In genomic region chr18:31979714-31980113, GRCh38 we compare ENCODE assay signal across 24 cellular contexts. TPM values are rescaled to one million over a fixed set of nuclear protein-coding genes. Genes with fewer than 3 reads are reported as not detected.
DNase-seq lines count a peak whose midpoint lies in the region; ATAC-seq, FAIRE-seq and TF ChIP-seq lines count a peak whose summit lies in the region.
"Had no signal": no experiment of that assay in that cellular context is flagged by ENCODE, and none has a peak within 500 bp of the region (broad histone marks: within the 10 kb centered on the region; RNA-seq: fewer than 3 reads in every experiment).

No MANE protein-coding gene starts in this region.

- H3K9me3 ChIP-seq in HepG2 (ENCODE audit: low read length): peaks cover 18% of the 10 kb centered on the region; the same call in 1 of the 2 replicates

- H3K4me2 ChIP-seq in HepG2 (ENCODE audit: low read depth, low read length): no peak overlapping the region
- H3K4me2 ChIP-seq: BLaER1 treated with 17β-estradiol and CSF1 and Interleukin-3, amounts not matched to agents 10 nM and 100 nM had no signal

- peaks cover 14% of the 10 kb centered on the region for H3K4me1 ChIP-seq in HepG2 (ENCODE audit: insufficient read depth, low read length)

- no peak for TF ChIP-seq CTCF in HepG2 (CRISPR knock-in tag; IDR thresholded peaks at IDR 0.05)

- no peak for TF ChIP-seq EP300 in HepG2 (IDR thresholded peaks at IDR 0.05; ENCODE audit: low read depth in 2 of 2, low read length in 2 of 2)
- TF ChIP-seq EP300 in HepG2 (CRISPR knock-in tag; IDR thresholded peaks at IDR 0.05; ENCODE audit: borderline replicate concordance): no peak

- in situ Hi-C loops in HepG2 (cut with HindIII; ENCODE audit: extremely low pct_ligation_motif_present, low pct_unique_long_range_greater_than_20kb): loop anchor here (10.0 kb wide), 1 partner anchor 425 kb away; no protein-coding TSS in a partner anchor

- TF ChIP-seq RAD21 in HepG2 (CRISPR knock-in tag; IDR thresholded peaks at IDR 0.05): no peak

- no peak overlapping the region for H3K4me3 ChIP-seq in HepG2 (replicated peaks in 1 of 3; ENCODE audit: insufficient read depth in 1 of 3, low read depth in 2 of 3, low read length in 3 of 3)
- H3K4me3 ChIP-seq: BLaER1 treated with 17β-estradiol and CSF1 and Interleukin-3, amounts not matched to agents 10 nM and 100 nM; GM12878 had no signal

- CTCF ChIA-PET in HepG2 (lab: Yijun Ruan, JAX; ENCODE audit: low intra/inter-chr PET ratio, low total read pairs): interaction anchor here (0.9 kb wide), 1 partner anchor 238 kb away, joined by 3 read pairs; no protein-coding TSS in a partner anchor

- no peaks in the 10 kb centered on the region for H3K79me2 ChIP-seq in HepG2 (ENCODE audit: insufficient read depth, low read length)

- DNase-seq in DMS53 treated with DMSO at 0.1 percent for 48 hours (lab: John Stamatoyannopoulos, UW; ENCODE audit: unreplicated experiment): peak; percentile 55
- peak; percentile 21 for DNase-seq in dermis blood vessel endothelial cell
- DNase-seq in HepG2 (ENCODE audit: low spot score): no peak
- no peak for DNase-seq in NCI-H146 (lab: John Stamatoyannopoulos, UW)
- no peak for DNase-seq in AML-193 (lab: John Stamatoyannopoulos, UW)
- no peak for DNase-seq in SKM-1 treated with dmso at 0.1 percent for 144 hours (lab: John Stamatoyannopoulos, UW; ENCODE audit: unreplicated experiment)
- no peak for DNase-seq in COLO829 (ENCODE audit: low spot score)
- DNase-seq: 8988T; ACHN; CD4-positive, alpha-beta T cell; CD8-positive, alpha-beta T cell; COR-L47; DMS 273 treated with DMSO at 0.1 percent for 48 hours; DMS153; DMS79; DND-41; EL; GDM1 had no signal

- POLR2A ChIA-PET in HepG2 (lab: Yijun Ruan, JAX): no interaction called here

- no peak overlapping the region for H3K9ac ChIP-seq in HepG2 (ENCODE audit: insufficient read depth, low read depth, low read length)
- H3K9ac ChIP-seq: BLaER1 treated with 17β-estradiol and CSF1 and Interleukin-3, amounts not matched to agents 10 nM and 100 nM had no signal

- 0 out of 5 replicates have a peak, but pooled peaks cover 0 to 4% of the 10 kb centered on the region in 2 experiments for H3K27me3 ChIP-seq in HepG2 (ENCODE audit: control insufficient read depth in 1 of 2, insufficient read depth in 2 of 2, low read length in 2 of 2)
- H3K27me3 ChIP-seq: BLaER1 treated with 17β-estradiol and CSF1 and Interleukin-3, amounts not matched to agents 10 nM and 100 nM had no signal

- no peak overlapping the region for H2AFZ ChIP-seq in HepG2 (ENCODE audit: low read length)

- ATAC-seq in HepG2: no peak
- ATAC-seq: CD8-positive, alpha-beta T cell; GM12878 had no signal

- no peak for TF ChIP-seq POLR2A in HepG2 (IDR thresholded peaks at IDR 0.05; ENCODE audit: insufficient read depth in 1 of 2, low read depth in 2 of 2, low read length in 2 of 2)

- no peak for FAIRE-seq in HepG2 (lab: Jason Lieb, UNC)
- FAIRE-seq: A204.1, GM12878, GM12892, GM18507 had no signal

- no peaks in the 10 kb centered on the region for H3K36me3 ChIP-seq in HepG2 (replicated peaks in 1 of 2; ENCODE audit: control insufficient read depth in 1 of 2, insufficient read depth in 2 of 2, low read length in 2 of 2)

- H3K27ac ChIP-seq in HepG2 (ENCODE audit: extremely low read length, insufficient read depth, low read length): no peak overlapping the region
- H3K27ac ChIP-seq: BLaER1 treated with 17β-estradiol and CSF1 and Interleukin-3, amounts not matched to agents 10 nM and 100 nM; C4-2B had no signal

- BruUV-seq in HepG2 (replicated peaks; lab: Mats Ljungman, UMichigan): no TSS peak

- intact Hi-C loops in HepG2 (cut with micrococcal nuclease; ENCODE audit: unreplicated experiment): loop anchor here (5.0 to 10.0 kb wide), 2 partner anchors 52 to 425 kb away; no protein-coding TSS in a partner anchor

- 78% methylated on average over 2 of the region's 2 CpGs for WGBS in HepG2 (ENCODE audit: low lambda C conversion rate)

- H4K20me1 ChIP-seq in HepG2 (ENCODE audit: insufficient read depth, low read length): no peaks in the 10 kb centered on the region
- H4K20me1 ChIP-seq: BLaER1 treated with 17β-estradiol and CSF1 and Interleukin-3, amounts not matched to agents 10 nM and 100 nM had no signal

TF ChIP-seq in HepG2, 621 proteins besides CTCF, POLR2A, EP300 and RAD21:
- TF ChIP-seq ZBTB49 (CRISPR knock-in tag; IDR thresholded peaks at IDR 0.05; ENCODE audit: borderline replicate concordance) (no peak), ATF7 (IDR thresholded peaks at IDR 0.05) (peak; percentile 69), ATF7 (CRISPR knock-in tag; IDR thresholded peaks at IDR 0.05) (no peak)
TF ChIP-seq in HepG2: peak in this region for 1.

RNA-seq across cellular contexts. Expression of gene TRAPPC8, which starts 36.8 kb away (rescaled TPM):
- 62.8 and 79.9 TPM in 2 replicates for total RNA-seq in dermis blood vessel endothelial cell
- 34.6 and 45.0 TPM in 2 replicates for total RNA-seq in HepG2 (2016; rRNA removed; fragmentation: Illumina TruSeq; extraction: Trizol)
- 8.7 and 10.0 TPM in 2 replicates for total RNA-seq in HepG2 (2016; cell fraction: cytosol; rRNA removed; fragmentation: Illumina TruSeq; extraction: Trizol; ENCODE audit: low read depth)
- total RNA-seq in HepG2 (2016; cell fraction: insoluble cytoplasmic fraction; rRNA removed; fragmentation: Illumina TruSeq; extraction: Trizol): 31.8 and 46.7 TPM in 2 replicates
- total RNA-seq in HepG2 (2016; cell fraction: membrane; rRNA removed; fragmentation: Illumina TruSeq; extraction: Trizol): 13.8 and 16.5 TPM in 2 replicates
- total RNA-seq in HepG2 (2016; cell fraction: nucleus; rRNA removed; fragmentation: Illumina TruSeq; extraction: Trizol): 35.1 and 38.8 TPM in 2 replicates
- polyA plus RNA-seq in HepG2 (2011; rRNA removed): 38.8 and 50.8 TPM in 2 replicates
- polyA plus RNA-seq in HepG2 (2011; cell fraction: cytosol; rRNA removed): 17.0 and 26.8 TPM in 2 replicates
- 35.2 and 47.9 TPM in 2 replicates for polyA plus RNA-seq in HepG2 (2011; cell fraction: nucleus; rRNA removed)
- 16.7 and 19.4 TPM in 2 replicates for polyA plus RNA-seq in HepG2 (2012)
- 0.72 and 1.8 TPM in 2 replicates for polyA plus RNA-seq in HepG2 (2016; cell fraction: cytosol; fragmentation: Illumina TruSeq; extraction: Trizol; ENCODE audit: low read depth)
- polyA plus RNA-seq in HepG2 (2016; cell fraction: insoluble cytoplasmic fraction; fragmentation: Illumina TruSeq; extraction: Trizol; ENCODE audit: low read depth): 23.4 and 25.5 TPM in 2 replicates
- 3.3 and 3.4 TPM in 2 replicates for polyA plus RNA-seq in HepG2 (2016; cell fraction: membrane; fragmentation: Illumina TruSeq; extraction: Trizol; ENCODE audit: low read depth)
- polyA plus RNA-seq in HepG2 (2016; cell fraction: nucleus; fragmentation: Illumina TruSeq; extraction: Trizol; ENCODE audit: insufficient read depth, low read depth): 42.0 and 43.4 TPM in 2 replicates
- 50.6 and 78.7 TPM in 2 replicates for polyA minus RNA-seq in HepG2 (2011; rRNA and poly(A)+ RNA removed; ENCODE audit: low replicate concordance)
- polyA minus RNA-seq in HepG2 (2011; cell fraction: cytosol; rRNA and poly(A)+ RNA removed): 19.3 and 20.6 TPM in 2 replicates
- polyA minus RNA-seq in HepG2 (2011; cell fraction: nucleus; rRNA and poly(A)+ RNA removed): 71.1 and 78.2 TPM in 2 replicates

RNA-seq across cellular contexts. Expression of gene RNF125, which starts 38.9 kb away (rescaled TPM):
- 4.3 and 9.4 TPM in 2 replicates for total RNA-seq in dermis blood vessel endothelial cell
- 0.58 and 1.3 TPM in 2 replicates for total RNA-seq in HepG2 (2016; rRNA removed; fragmentation: Illumina TruSeq; extraction: Trizol)
- total RNA-seq in HepG2 (2016; cell fraction: cytosol; rRNA removed; fragmentation: Illumina TruSeq; extraction: Trizol; ENCODE audit: low read depth): 0.09 TPM in 1 of 2 replicates, not detected in the other
- 0.51 and 0.80 TPM in 2 replicates for total RNA-seq in HepG2 (2016; cell fraction: insoluble cytoplasmic fraction; rRNA removed; fragmentation: Illumina TruSeq; extraction: Trizol)
- 0.28 and 0.62 TPM in 2 replicates for total RNA-seq in HepG2 (2016; cell fraction: membrane; rRNA removed; fragmentation: Illumina TruSeq; extraction: Trizol)
- total RNA-seq in HepG2 (2016; cell fraction: nucleus; rRNA removed; fragmentation: Illumina TruSeq; extraction: Trizol): 0.19 and 0.40 TPM in 2 replicates
- 0.84 and 1.8 TPM in 2 replicates for polyA plus RNA-seq in HepG2 (2011; rRNA removed)
- 0.48 and 0.85 TPM in 2 replicates for polyA plus RNA-seq in HepG2 (2011; cell fraction: cytosol; rRNA removed)
- polyA plus RNA-seq in HepG2 (2011; cell fraction: nucleus; rRNA removed): 0.45 and 0.68 TPM in 2 replicates
- polyA plus RNA-seq in HepG2 (2012): 2.5 and 4.1 TPM in 2 replicates
- polyA plus RNA-seq in HepG2 (2016; cell fraction: cytosol; fragmentation: Illumina TruSeq; extraction: Trizol; ENCODE audit: low read depth): 0.02 and 0.08 TPM in 2 replicates
- polyA plus RNA-seq in HepG2 (2016; cell fraction: insoluble cytoplasmic fraction; fragmentation: Illumina TruSeq; extraction: Trizol; ENCODE audit: low read depth): 0.53 and 0.69 TPM in 2 replicates
- polyA plus RNA-seq in HepG2 (2016; cell fraction: membrane; fragmentation: Illumina TruSeq; extraction: Trizol; ENCODE audit: low read depth): 0.14 TPM in 2 replicates
- 0.45 and 0.85 TPM in 2 replicates for polyA plus RNA-seq in HepG2 (2016; cell fraction: nucleus; fragmentation: Illumina TruSeq; extraction: Trizol; ENCODE audit: insufficient read depth, low read depth)
- polyA minus RNA-seq in HepG2 (2011; rRNA and poly(A)+ RNA removed; ENCODE audit: low replicate concordance): 1.5 and 6.9 TPM in 2 replicates
- polyA minus RNA-seq in HepG2 (2011; cell fraction: cytosol; rRNA and poly(A)+ RNA removed): 0.44 and 0.69 TPM in 2 replicates
- 1.8 and 3.2 TPM in 2 replicates for polyA minus RNA-seq in HepG2 (2011; cell fraction: nucleus; rRNA and poly(A)+ RNA removed)

Comparison
In these comparisons a context has a peak if more than half of its experiments do, and no peak if none do; other contexts are left out.
1. DNase-seq: peak in DMS53 treated with DMSO at 0.1 percent for 48 hours (single experiment) and dermis blood vessel endothelial cell (single experiment); none in HepG2 (single experiment), NCI-H146 (single experiment), AML-193 (0 of 2), SKM-1 treated with dmso at 0.1 percent for 144 hours (single experiment) and COLO829 (single experiment).